37 cellular contexts compared by ENCODE assay signal in the genomic region with DNA sequence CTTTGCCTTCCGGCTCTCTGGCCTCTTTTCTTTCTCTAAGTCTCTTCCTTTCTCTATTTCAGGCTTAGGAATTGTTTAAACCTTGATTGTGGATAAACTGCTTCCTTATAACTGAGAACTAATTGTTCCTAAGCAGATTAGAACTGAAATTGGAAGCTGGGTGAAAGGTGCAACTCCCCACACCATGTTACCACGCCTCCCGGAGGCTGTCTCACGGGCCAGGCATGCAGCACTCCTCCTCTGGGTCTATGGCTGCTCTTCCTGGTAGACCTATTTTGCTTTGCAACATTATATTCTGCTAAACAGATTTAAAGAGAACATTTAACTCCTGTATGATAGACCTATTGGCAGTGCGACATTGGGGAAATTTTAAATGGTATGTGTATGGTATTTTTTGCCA.
"Had no signal": no experiment of that assay in that cellular context is flagged by ENCODE, and none has a peak within 500 bp of the region (broad histone marks: within the 10 kb centered on the region; RNA-seq: fewer than 3 reads in every experiment).

No MANE protein-coding gene starts in this region.

- H3K4me2 ChIP-seq: SK-N-SH had no signal

- H3K36me3 ChIP-seq: brain microvascular endothelial cell, cardiac muscle cell, Peyer's patch, SJSA1 had no signal

- H3K4me3 Mint-ChIP-seq: activated CD8-positive, alpha-beta T cell treated with anti-CD3 and anti-CD28 coated beads for 36 hours; activated naive CD8-positive, alpha-beta T cell treated with anti-CD3 and anti-CD28 coated beads for 36 hours; activated T-cell treated with anti-CD3 and anti-CD28 coated beads, Interleukin-2, amount 50 U/mL, for 72 hours; activated T-helper 17 cell treated with anti-CD3 and anti-CD28 coated beads, Interleukin-2, amount 50 U/mL, for 72 hours; central memory CD8-positive, alpha-beta T cell; T-helper 1 cell treated with Interleukin-12 subunit alpha and Interleukin-12 subunit beta and Interleukin-4 antibody, amounts not matched to agents 30 μg/mL and 1 μg/mL, for 36 hours; T-helper 2 cell treated with Interferon-gamma antibody and Interleukin-4, amounts not matched to agents 5 μg/mL and 100 μg/mL, for 36 hours had no signal

- H3K4me1 ChIP-seq: Peyer's patch had no signal

- H3K27me3 Mint-ChIP-seq: activated CD8-positive, alpha-beta T cell treated with anti-CD3 and anti-CD28 coated beads for 36 hours; activated naive CD8-positive, alpha-beta T cell treated with anti-CD3 and anti-CD28 coated beads for 36 hours had no signal

- H3K27ac Mint-ChIP-seq: activated CD8-positive, alpha-beta T cell treated with anti-CD3 and anti-CD28 coated beads for 36 hours; activated naive CD8-positive, alpha-beta T cell treated with anti-CD3 and anti-CD28 coated beads for 36 hours; activated T-cell treated with anti-CD3 and anti-CD28 coated beads, Interleukin-2, amount 50 U/mL, for 72 hours; activated T-helper 17 cell treated with anti-CD3 and anti-CD28 coated beads, Interleukin-2, amount 50 U/mL, for 72 hours; T-helper 1 cell treated with Interleukin-12 subunit alpha and Interleukin-12 subunit beta and Interleukin-4 antibody, amounts not matched to agents 30 μg/mL and 1 μg/mL, for 36 hours; T-helper 2 cell treated with Interferon-gamma antibody and Interleukin-4, amounts not matched to agents 5 μg/mL and 100 μg/mL, for 36 hours had no signal

- ATAC-seq: activated CD8-positive, alpha-beta T cell treated with anti-CD3 and anti-CD28 coated beads for 36 hours; activated T-cell treated with anti-CD3 and anti-CD28 coated beads, Interleukin-2, amount 50 U/mL, for 72 hours; activated T-helper 17 cell treated with anti-CD3 and anti-CD28 coated beads, Interleukin-2, amount 50 U/mL, for 72 hours; PC-3 had no signal

- H3K27ac ChIP-seq: brain microvascular endothelial cell, cardiac muscle cell, Peyer's patch, SJSA1 had no signal

- H3K27me3 ChIP-seq: brain microvascular endothelial cell, cardiac muscle cell, Peyer's patch, SJSA1 had no signal

- H3K36me3 Mint-ChIP-seq: activated naive CD8-positive, alpha-beta T cell treated with anti-CD3 and anti-CD28 coated beads for 36 hours had no signal

- DNase-seq: activated CD4-positive, alpha-beta T cell treated with anti-CD3 and anti-CD28 coated beads for 1 hour; activated CD4-positive, alpha-beta T cell treated with anti-CD3 and anti-CD28 coated beads for 48 hours; activated CD4-positive, alpha-beta T cell treated with anti-CD3 and anti-CD28 coated beads, Interleukin-2, amount 50 U/mL, for 4 hours; activated CD4-positive, CD25-positive, alpha-beta regulatory T cell; activated CD8-positive, alpha-beta T cell treated with anti-CD3 and anti-CD28 coated beads for 36 hours; activated effector memory CD4-positive, alpha-beta T cell treated with anti-CD3 and anti-CD28 coated beads, Interleukin-2, amount 50 U/mL, for 16 hours; activated naive CD4-positive, alpha-beta T cell; activated naive CD4-positive, alpha-beta T cell treated with anti-CD3 and anti-CD28 coated beads, Interleukin-2, amount 50 U/mL, for 16 hours; activated naive CD8-positive, alpha-beta T cell treated with anti-CD3 and anti-CD28 coated beads for 36 hours; activated T-cell treated with anti-CD3 and anti-CD28 coated beads, Interleukin-2, amount 50 U/mL, for 1 hour; activated T-cell treated with anti-CD3 and anti-CD28 coated beads, Interleukin-2, amount 50 U/mL, for 72 hours; amniotic stem cell; aorta; brain microvascular endothelial cell; Karpas-422; KBM-7; NCI-H1105; NCI-H1417 treated with DMSO at 0.1 percent for 48 hours; NCI-H187 treated with DMSO at 0.1 percent for 48 hours; NCI-H2081; NCI-H2171 treated with DMSO at 0.1 percent for 48 hours; NCI-H2227 treated with DMSO at 0.1 percent for 48 hours; NCI-H446; NCI-H510A treated with DMSO at 0.1 percent for 48 hours; NCI-H526 treated with DMSO at 0.1 percent for 48 hours; NK-92 treated with Interleukin-12 subunit alpha and Interleukin-12 subunit beta, amount 100 ng/mL, for 24 hours; PC-3; Peyer's patch; RPMI8226; SHP77 treated with DMSO at 0.1 percent for 48 hours; SK-N-SH had no signal

- H3K4me3 ChIP-seq: cardiac muscle cell, Peyer's patch, SJSA1 had no signal

- H3K4me1 Mint-ChIP-seq: activated naive CD8-positive, alpha-beta T cell treated with anti-CD3 and anti-CD28 coated beads for 36 hours; activated T-helper 17 cell treated with anti-CD3 and anti-CD28 coated beads, Interleukin-2, amount 50 U/mL, for 72 hours; central memory CD8-positive, alpha-beta T cell had no signal

- H3K9me3 Mint-ChIP-seq: activated CD8-positive, alpha-beta T cell treated with anti-CD3 and anti-CD28 coated beads for 36 hours; activated naive CD8-positive, alpha-beta T cell treated with anti-CD3 and anti-CD28 coated beads for 36 hours; activated T-cell treated with anti-CD3 and anti-CD28 coated beads, Interleukin-2, amount 50 U/mL, for 72 hours; activated T-helper 17 cell treated with anti-CD3 and anti-CD28 coated beads, Interleukin-2, amount 50 U/mL, for 72 hours; central memory CD8-positive, alpha-beta T cell; T-helper 1 cell treated with Interleukin-12 subunit alpha and Interleukin-12 subunit beta and Interleukin-4 antibody, amounts not matched to agents 30 μg/mL and 1 μg/mL, for 36 hours; T-helper 2 cell treated with Interferon-gamma antibody and Interleukin-4, amounts not matched to agents 5 μg/mL and 100 μg/mL, for 36 hours had no signal

- H3K9me3 ChIP-seq: Peyer's patch, SJSA1, SK-N-SH had no signal

- H3K9me2 ChIP-seq: SK-N-SH had no signal
